ENCODE assay signal across 1 cellular context in the genomic region with DNA sequence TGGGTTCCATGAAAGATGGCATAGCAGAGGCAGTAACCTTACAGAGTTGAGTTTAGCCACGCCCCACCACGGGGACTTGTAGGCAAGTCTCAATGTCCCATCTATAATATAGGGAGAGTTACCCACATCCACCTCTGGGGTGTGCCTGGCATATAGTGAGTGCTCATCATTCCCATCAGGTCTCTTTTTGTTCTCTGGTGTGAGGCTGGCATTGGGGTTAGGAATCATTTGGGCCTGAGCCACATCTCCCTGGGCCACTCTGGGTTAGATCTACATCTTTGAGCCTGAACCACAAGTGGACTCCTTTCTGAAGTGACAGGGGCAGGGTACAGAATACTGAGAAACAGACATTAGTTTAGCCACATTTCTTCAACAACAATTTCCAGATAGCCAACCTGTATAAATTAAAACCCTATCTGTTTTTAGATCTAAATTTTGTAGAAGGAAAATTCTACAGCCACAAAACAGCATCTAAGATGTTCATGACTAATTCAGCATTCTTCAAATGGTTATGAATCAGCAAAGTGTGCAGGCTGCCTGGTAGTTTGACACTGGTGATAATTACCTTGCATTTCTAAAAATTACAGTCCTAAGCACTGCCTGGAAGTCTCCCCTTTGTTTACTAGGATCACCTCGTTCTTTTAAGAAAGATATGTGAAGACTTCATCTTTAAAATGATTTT.
TF ChIP-seq lines count a peak whose summit lies in the region.

No MANE protein-coding gene starts in this region.

TF ChIP-seq in HCT116, 20 proteins besides CTCF, POLR2A, EP300 and RAD21:
- TF ChIP-seq FOSL1 (IDR thresholded peaks at IDR 0.05; ENCODE audit: low read depth) (0 out of 2 replicates have a peak, but pooled peaks have one; percentile 13), SRF (IDR thresholded peaks at IDR 0.05; ENCODE audit: low read depth) (no peak)
- TF ChIP-seq, protein P1, sequence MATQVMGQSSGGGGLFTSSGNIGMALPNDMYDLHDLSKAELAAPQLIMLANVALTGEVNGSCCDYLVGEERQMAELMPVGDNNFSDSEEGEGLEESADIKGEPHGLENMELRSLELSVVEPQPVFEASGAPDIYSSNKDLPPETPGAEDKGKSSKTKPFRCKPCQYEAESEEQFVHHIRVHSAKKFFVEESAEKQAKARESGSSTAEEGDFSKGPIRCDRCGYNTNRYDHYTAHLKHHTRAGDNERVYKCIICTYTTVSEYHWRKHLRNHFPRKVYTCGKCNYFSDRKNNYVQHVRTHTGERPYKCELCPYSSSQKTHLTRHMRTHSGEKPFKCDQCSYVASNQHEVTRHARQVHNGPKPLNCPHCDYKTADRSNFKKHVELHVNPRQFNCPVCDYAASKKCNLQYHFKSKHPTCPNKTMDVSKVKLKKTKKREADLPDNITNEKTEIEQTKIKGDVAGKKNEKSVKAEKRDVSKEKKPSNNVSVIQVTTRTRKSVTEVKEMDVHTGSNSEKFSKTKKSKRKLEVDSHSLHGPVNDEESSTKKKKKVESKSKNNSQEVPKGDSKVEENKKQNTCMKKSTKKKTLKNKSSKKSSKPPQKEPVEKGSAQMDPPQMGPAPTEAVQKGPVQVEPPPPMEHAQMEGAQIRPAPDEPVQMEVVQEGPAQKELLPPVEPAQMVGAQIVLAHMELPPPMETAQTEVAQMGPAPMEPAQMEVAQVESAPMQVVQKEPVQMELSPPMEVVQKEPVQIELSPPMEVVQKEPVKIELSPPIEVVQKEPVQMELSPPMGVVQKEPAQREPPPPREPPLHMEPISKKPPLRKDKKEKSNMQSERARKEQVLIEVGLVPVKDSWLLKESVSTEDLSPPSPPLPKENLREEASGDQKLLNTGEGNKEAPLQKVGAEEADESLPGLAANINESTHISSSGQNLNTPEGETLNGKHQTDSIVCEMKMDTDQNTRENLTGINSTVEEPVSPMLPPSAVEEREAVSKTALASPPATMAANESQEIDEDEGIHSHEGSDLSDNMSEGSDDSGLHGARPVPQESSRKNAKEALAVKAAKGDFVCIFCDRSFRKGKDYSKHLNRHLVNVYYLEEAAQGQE (IDR thresholded peaks at IDR 0.05; ENCODE audit: low read depth) = no peak
